Comparison of ENCODE assay signal across 25 cellular contexts in genomic region chr3:138438896-138439295, GRCh38. TPM values are rescaled to one million over a fixed set of nuclear protein-coding genes. Genes with fewer than 3 reads are reported as not detected.
A peak's percentile ranks its signal among the peaks of the same experiment; 100 is the strongest.
DNase-seq lines count a peak whose midpoint lies in the region; ATAC-seq lines count a peak whose summit lies in the region.
"Had no signal": no experiment of that assay in that cellular context is flagged by ENCODE, and none has a peak within 500 bp of the region (broad histone marks: within the 10 kb centered on the region; RNA-seq: fewer than 3 reads in every experiment).

No MANE protein-coding gene starts in this region.

- H3K79me2 ChIP-seq in GM23248 (ENCODE audit: insufficient read depth) (no peaks in the 10 kb centered on the region), trophoblast cell (ENCODE audit: control insufficient read depth, insufficient read depth, low read length, poor library complexity) (peaks cover 2% of the 10 kb centered on the region)

- no peak overlapping the region for H3K4me3 ChIP-seq in GM23248
- H3K4me3 ChIP-seq in SJSA1: no peak overlapping the region
- no peak overlapping the region for H3K4me3 ChIP-seq in trophoblast cell (ENCODE audit: low read depth, low read length)
- H3K4me3 ChIP-seq: tibial nerve had no signal

- peaks cover 23% of the 10 kb centered on the region for H3K79me1 ChIP-seq in trophoblast cell (ENCODE audit: low read length)

- H3K27ac ChIP-seq in GM23248 (no peak overlapping the region), SJSA1 (no peak overlapping the region), trophoblast cell (ENCODE audit: low read depth, low read length) (no peak overlapping the region)
- H3K27ac ChIP-seq: C4-2B, neutrophil, tibial nerve had no signal

- H3K4me1 ChIP-seq in GM23248 (ENCODE audit: insufficient read depth) (peaks cover 42% of the 10 kb centered on the region), SJSA1 (replicated peaks) (peaks cover 61% of the 10 kb centered on the region), trophoblast cell (ENCODE audit: control insufficient read depth in 1 of 2, insufficient read depth in 2 of 2, low read length in 2 of 2) (peaks cover 45 to 50% of the 10 kb centered on the region in 2 experiments)

- H3K4me1 Mint-ChIP-seq in activated CD4-positive, alpha-beta T cell treated with anti-CD3 and anti-CD28 coated beads, Interleukin-2, amount 10 ng/mL, durations not matched to agents 24 days and 14 days: peaks cover 4% of the 10 kb centered on the region

- DNase-seq in GM23248 (peak; percentile 76), LHCN-M2 (ENCODE audit: low read depth) (peak; percentile 71), SJSA1 (ENCODE audit: low read depth in 1 of 2, low spot score in 2 of 2) (peak; percentile 60 to 61), trophoblast cell (no peak), putamen (ENCODE audit: low spot score) (no peak), sciatic nerve (ENCODE audit: low spot score) (no peak)
- DNase-seq in activated CD4-positive, alpha-beta T cell treated with anti-CD3 and anti-CD28 coated beads, Interleukin-2, amount 10 ng/mL, durations not matched to agents 24 days and 14 days: no peak
- DNase-seq: activated CD4-positive, alpha-beta T cell treated with anti-CD3 and anti-CD28 coated beads, Interleukin-2, amount 50 U/mL, for 48 hours; activated T-cell treated with anti-CD3 and anti-CD28 coated beads, Interleukin-2, amount 50 U/mL, for 48 hours; Caco-2; central memory CD4-positive, alpha-beta T cell; DND-41; effector memory CD8-positive, alpha-beta T cell; GOT3; naive thymus-derived CD4-positive, alpha-beta T cell; NCI-H1048; NCI-H1694; NCI-H446 treated with DMSO at 0.1 percent for 48 hours; stimulated activated CD4-positive, alpha-beta T cell treated with anti-CD3 and anti-CD28 coated beads, Interleukin-15, amount 100 ng/mL, for 24 hours; stimulated activated CD4-positive, alpha-beta T cell treated with anti-CD3 and anti-CD28 coated beads, Interleukin-4, amount 100 ng/mL, for 4 hours had no signal

- no peaks in the 10 kb centered on the region for H3K9me2 ChIP-seq in GM23248 (ENCODE audit: insufficient read depth)

- no peak overlapping the region for H3K23ac ChIP-seq in trophoblast cell (ENCODE audit: low read length)

- H3K36me3 ChIP-seq in GM23248 (ENCODE audit: low read depth): no peaks in the 10 kb centered on the region
- no peaks in the 10 kb centered on the region for H3K36me3 ChIP-seq in SJSA1
- H3K36me3 ChIP-seq in trophoblast cell (ENCODE audit: control insufficient read depth in 1 of 2, insufficient read depth in 2 of 2, low read length in 2 of 2): no peaks in the 10 kb centered on the region
- H3K36me3 ChIP-seq: neutrophil, tibial nerve had no signal

- H3F3A ChIP-seq in GM23248 (ENCODE audit: insufficient read depth): peaks cover 25% of the 10 kb centered on the region

- no peaks in the 10 kb centered on the region for H3K9me3 ChIP-seq in GM23248 (ENCODE audit: low read depth)
- H3K9me3 ChIP-seq in SJSA1 (replicated peaks): peaks cover 2% of the 10 kb centered on the region; the same call in 1 of the 2 replicates
- H3K9me3 ChIP-seq in trophoblast cell (ENCODE audit: insufficient read depth, low read depth, low read length): peaks cover 10% of the 10 kb centered on the region
- H3K9me3 ChIP-seq: Caco-2, neutrophil, tibial nerve had no signal

- H3K18ac ChIP-seq in trophoblast cell (ENCODE audit: low read length): peak overlapping the region; percentile 48

- H2BK12ac ChIP-seq in trophoblast cell (ENCODE audit: low read length): peak overlapping the region; percentile 59

- H3K9ac ChIP-seq in GM23248 (no peak overlapping the region), trophoblast cell (ENCODE audit: low read length) (no peak overlapping the region)

- peaks cover 41% of the 10 kb centered on the region for H3K27me3 Mint-ChIP-seq in activated CD4-positive, alpha-beta T cell treated with anti-CD3 and anti-CD28 coated beads, Interleukin-2, amount 10 ng/mL, durations not matched to agents 24 days and 14 days

- no peak overlapping the region for H4K8ac ChIP-seq in trophoblast cell (ENCODE audit: low read depth, low read length)

- no peak overlapping the region for H2BK5ac ChIP-seq in trophoblast cell (ENCODE audit: low read depth, low read length, poor library complexity)

- 34 to 35% methylated on average over 11 of the region's 11 CpGs for WGBS in GM23248 (ENCODE audit: low coverage in 1 of 2, low lambda C conversion rate in 2 of 2, missing lambda C conversion rate in 2 of 2), 2 experiments
- WGBS in trophoblast cell (ENCODE audit: extremely low coverage, insufficient coverage, insufficient read length): no CpG with 5 or more reads among the region's 11 CpGs

- no peak overlapping the region for H3K4me3 Mint-ChIP-seq in activated CD4-positive, alpha-beta T cell treated with anti-CD3 and anti-CD28 coated beads, Interleukin-2, amount 10 ng/mL, durations not matched to agents 24 days and 14 days
- H3K4me3 Mint-ChIP-seq: effector memory CD8-positive, alpha-beta T cell; naive thymus-derived CD4-positive, alpha-beta T cell; T-helper 1 cell treated with Interleukin-12 subunit alpha and Interleukin-12 subunit beta and Interleukin-4 antibody, amounts not matched to agents 30 μg/mL and 1 μg/mL, for 36 hours had no signal

- intact Hi-C loops in sciatic nerve (cut with DNase I): no loop called here
- intact Hi-C loops in activated CD4-positive, alpha-beta T cell treated with anti-CD3 and anti-CD28 coated beads, Interleukin-2, amount 10 ng/mL, durations not matched to agents 24 days and 14 days (cut with micrococcal nuclease): no loop called here

- H2AFZ ChIP-seq in GM23248 (0 out of 2 replicates have a peak overlapping the region, but pooled peaks have one; percentile 9), trophoblast cell (ENCODE audit: insufficient read depth, low read length, poor library complexity) (no peak overlapping the region)

- in situ Hi-C loops in GM23248 (cut with MboI): no loop called here

- no peak overlapping the region for H4K91ac ChIP-seq in trophoblast cell (ENCODE audit: low read depth, low read length)

- no peaks in the 10 kb centered on the region for H4K20me1 ChIP-seq in GM23248 (ENCODE audit: insufficient read depth)

- no peaks in the 10 kb centered on the region for H3K9me3 Mint-ChIP-seq in activated CD4-positive, alpha-beta T cell treated with anti-CD3 and anti-CD28 coated beads, Interleukin-2, amount 10 ng/mL, durations not matched to agents 24 days and 14 days
- H3K9me3 Mint-ChIP-seq: effector memory CD8-positive, alpha-beta T cell; T-helper 1 cell treated with Interleukin-12 subunit alpha and Interleukin-12 subunit beta and Interleukin-4 antibody, amounts not matched to agents 30 μg/mL and 1 μg/mL, for 36 hours had no signal

- peak overlapping the region; percentile 52 for H2BK120ac ChIP-seq in trophoblast cell (ENCODE audit: insufficient read depth, low read length, poor library complexity)

- H3K36me3 Mint-ChIP-seq in activated CD4-positive, alpha-beta T cell treated with anti-CD3 and anti-CD28 coated beads, Interleukin-2, amount 10 ng/mL, durations not matched to agents 24 days and 14 days (ENCODE audit: low read depth): no peaks in the 10 kb centered on the region
- H3K36me3 Mint-ChIP-seq: naive thymus-derived CD4-positive, alpha-beta T cell had no signal

- no peak overlapping the region for H3K14ac ChIP-seq in trophoblast cell (ENCODE audit: low read length)

- H3K4ac ChIP-seq in trophoblast cell (ENCODE audit: low read depth, low read length): no peak overlapping the region

- no peak overlapping the region for H3K27ac Mint-ChIP-seq in activated CD4-positive, alpha-beta T cell treated with anti-CD3 and anti-CD28 coated beads, Interleukin-2, amount 10 ng/mL, durations not matched to agents 24 days and 14 days
- H3K27ac Mint-ChIP-seq: effector memory CD8-positive, alpha-beta T cell; naive thymus-derived CD4-positive, alpha-beta T cell; T-helper 1 cell treated with Interleukin-12 subunit alpha and Interleukin-12 subunit beta and Interleukin-4 antibody, amounts not matched to agents 30 μg/mL and 1 μg/mL, for 36 hours had no signal

- H2AK5ac ChIP-seq in trophoblast cell (ENCODE audit: low read length): no peak overlapping the region

- H4K12ac ChIP-seq in trophoblast cell (ENCODE audit: low read depth, low read length): no peak overlapping the region

- H3K27me3 ChIP-seq in GM23248 (replicated peaks; ENCODE audit: insufficient read depth) (peaks cover 3% of the 10 kb centered on the region; the same call in 1 of the 2 replicates), SJSA1 (replicated peaks) (peaks cover 10% of the 10 kb centered on the region; the same call in 1 of the 2 replicates), trophoblast cell (ENCODE audit: insufficient read depth, low read length) (peaks cover 12% of the 10 kb centered on the region)

- H3K4me2 ChIP-seq in GM23248 (ENCODE audit: unreplicated experiment): no peak overlapping the region
- no peak overlapping the region for H3K4me2 ChIP-seq in trophoblast cell (ENCODE audit: low read length)

- no peak for ATAC-seq in sciatic nerve
- ATAC-seq: effector memory CD8-positive, alpha-beta T cell; naive thymus-derived CD4-positive, alpha-beta T cell; SK-N-SH treated with all-trans-retinoic acid at 6 μM for 48 hours had no signal

RNA-seq across cellular contexts. Expression of gene ESYT3, which starts 4.5 kb away (rescaled TPM):
- total RNA-seq in GM23248 (2014; rRNA removed; shearing (Covaris generic)): 0.63 and 1.3 TPM in 2 replicates
- polyA plus RNA-seq in GM23248 (2016; fragmentation: Nextera tagmentation; extraction: Ambion mirVana): 0.38 and 0.48 TPM in 2 replicates
- total RNA-seq in LHCN-M2 (2014; rRNA removed) (0.90 and 1.0 TPM in 2 replicates), sciatic nerve (12.6 TPM)
- 0.23 TPM for polyA plus RNA-seq in LHCN-M2 (2012)
- total RNA-seq in SJSA1 (2014; rRNA removed; shearing (Covaris generic)): 0.06 and 0.76 TPM in 2 replicates
- polyA plus RNA-seq in trophoblast cell (2013): 5.0 and 5.6 TPM in 2 replicates
- total RNA-seq in activated CD4-positive, alpha-beta T cell treated with anti-CD3 and anti-CD28 coated beads, Interleukin-2, amount 10 ng/mL, durations not matched to agents 24 days and 14 days: 0.17 and 0.23 TPM in 2 replicates

Comparison
In these comparisons a context has a peak if more than half of its experiments do, and no peak if none do; other contexts are left out.
1. DNase-seq: peak in GM23248 (single experiment), LHCN-M2 (single experiment) and SJSA1 (2 of 2); none in trophoblast cell (0 of 2), putamen (single experiment), sciatic nerve (single experiment) and activated CD4-positive, alpha-beta T cell treated with anti-CD3 and anti-CD28 coated beads, Interleukin-2, amount 10 ng/mL, durations not matched to agents 24 days and 14 days (single experiment).